8 cellular contexts compared by ENCODE assay signal in genomic region chr16:87487361-87487924, GRCh38. TPM values are rescaled to one million over a fixed set of nuclear protein-coding genes. Genes with fewer than 3 reads are reported as not detected.
DNase-seq lines count a peak whose midpoint lies in the region; ATAC-seq and TF ChIP-seq lines count a peak whose summit lies in the region.

No MANE protein-coding gene starts in this region.

- TF ChIP-seq CTCF in WTC11 (IDR thresholded peaks at IDR 0.05), result no peak

- H3K4me3 ChIP-seq in right cardiac atrium (ENCODE audit: low read length) (no peak overlapping the region), subcutaneous abdominal adipose tissue (ENCODE audit: low read depth in 1 of 5, low read length in 5 of 5) (peak overlapping the region in 4 of 5 donors; percentile 24 to 57 (median 32))

- H3K27me3 Mint-ChIP-seq in activated naive CD4-positive, alpha-beta T cell treated with anti-CD3 and anti-CD28 coated beads, Interleukin-2, amount 50 U/mL, for 24 hours, result no peaks in the 10 kb centered on the region
- no peaks in the 10 kb centered on the region for H3K27me3 Mint-ChIP-seq in WTC11 (ENCODE audit: low read depth)

- CTCF ChIA-PET in WTC11 (lab: Charles Lee), result interaction anchor here (0.6 to 1.7 kb wide), 4 partner anchors 26 to 98 kb away, joined by 3 to 8 read pairs (median 6); no protein-coding TSS in a partner anchor

- ATAC-seq in WTC11, result peak; percentile 83
- peak; percentile 44 to 66 for ATAC-seq in right cardiac atrium
- ATAC-seq in HG03108 (IDR thresholded peaks at IDR 0.05; ENCODE audit: unreplicated experiment), result no peak

- H3K4me3 Mint-ChIP-seq in activated naive CD4-positive, alpha-beta T cell treated with anti-CD3 and anti-CD28 coated beads, Interleukin-2, amount 50 U/mL, for 24 hours, result peak overlapping the region; percentile 68
- H3K4me3 Mint-ChIP-seq in WTC11, result peak overlapping the region; percentile 73

- H3K27ac ChIP-seq in right cardiac atrium (ENCODE audit: low read length) (peak overlapping the region; percentile 5), subcutaneous abdominal adipose tissue (ENCODE audit: low read depth, low read length) (no peak overlapping the region)

- no peaks in the 10 kb centered on the region for H3K9me3 Mint-ChIP-seq in activated naive CD4-positive, alpha-beta T cell treated with anti-CD3 and anti-CD28 coated beads, Interleukin-2, amount 50 U/mL, for 24 hours
- H3K9me3 Mint-ChIP-seq in WTC11, result no peaks in the 10 kb centered on the region

- POLR2A ChIA-PET in WTC11 (lab: Charles Lee), result no interaction called here

- peak overlapping the region in 1 of 5 donors; percentile 25 for H3K9ac ChIP-seq in subcutaneous abdominal adipose tissue (ENCODE audit: low read length in 5 of 5)

- DNase-seq in activated naive CD4-positive, alpha-beta T cell treated with Interleukin-2 at 50 U/mL for 16 hours, result no peak
- DNase-seq in WTC11 (ENCODE audit: low spot score) (peak; percentile 76), right cardiac atrium (peak in 2 of 3 donors; percentile 69 to 76), SW 1271 (lab: John Stamatoyannopoulos, UW) (no peak), NCI-H1092 treated with DMSO at 0.1 percent for 48 hours (lab: John Stamatoyannopoulos, UW) (no peak)

- intact Hi-C loops in right cardiac atrium (cut with DNase I), result loop anchor here in 1 of 4 donors (10.0 kb wide), 1 partner anchor 47 kb away; no protein-coding TSS in a partner anchor

- H3K27me3 ChIP-seq in right cardiac atrium (ENCODE audit: control insufficient read depth, insufficient read depth) (no peaks in the 10 kb centered on the region), subcutaneous abdominal adipose tissue (ENCODE audit: control insufficient read depth in 5 of 5, insufficient read depth in 4 of 5, low read length in 5 of 5) (no peaks in the 10 kb centered on the region)

- peak overlapping the region; percentile 32 for H3K27ac Mint-ChIP-seq in activated naive CD4-positive, alpha-beta T cell treated with anti-CD3 and anti-CD28 coated beads, Interleukin-2, amount 50 U/mL, for 24 hours
- H3K27ac Mint-ChIP-seq in WTC11, result peak overlapping the region; percentile 75; the same call in 1 of the 2 replicates

- H3K36me3 Mint-ChIP-seq in activated naive CD4-positive, alpha-beta T cell treated with anti-CD3 and anti-CD28 coated beads, Interleukin-2, amount 50 U/mL, for 24 hours, result peaks cover 3% of the 10 kb centered on the region
- no peaks in the 10 kb centered on the region for H3K36me3 Mint-ChIP-seq in WTC11

- H3K9me3 ChIP-seq in right cardiac atrium (ENCODE audit: control insufficient read depth, low read length) (no peaks in the 10 kb centered on the region), subcutaneous abdominal adipose tissue (ENCODE audit: control insufficient read depth in 5 of 5, low read length in 5 of 5) (no peaks in the 10 kb centered on the region)

- peaks cover 10% of the 10 kb centered on the region for H3K4me1 ChIP-seq in right cardiac atrium (ENCODE audit: control insufficient read depth, insufficient read depth, low read length)
- H3K4me1 ChIP-seq in subcutaneous abdominal adipose tissue (ENCODE audit: control insufficient read depth in 5 of 5, insufficient read depth in 5 of 5, low read length in 5 of 5), result peaks cover 12 to 62% (median 55%) of the 10 kb centered on the region in 5 donors

- no peaks in the 10 kb centered on the region for H3K36me3 ChIP-seq in subcutaneous abdominal adipose tissue (ENCODE audit: control insufficient read depth in 5 of 5, insufficient read depth in 5 of 5, low read length in 5 of 5)

- whole genome bisulfite sequencing in right cardiac atrium, result 44% methylated on average over 24 of the region's 24 CpGs

- H3K4me1 Mint-ChIP-seq in activated naive CD4-positive, alpha-beta T cell treated with anti-CD3 and anti-CD28 coated beads, Interleukin-2, amount 50 U/mL, for 24 hours, result peaks cover 85% of the 10 kb centered on the region
- H3K4me1 Mint-ChIP-seq in WTC11, result peaks cover 44% of the 10 kb centered on the region

TF ChIP-seq in WTC11, 78 proteins besides CTCF, POLR2A, EP300 and RAD21 (continues in another document):
- TF ChIP-seq, protein P1, sequence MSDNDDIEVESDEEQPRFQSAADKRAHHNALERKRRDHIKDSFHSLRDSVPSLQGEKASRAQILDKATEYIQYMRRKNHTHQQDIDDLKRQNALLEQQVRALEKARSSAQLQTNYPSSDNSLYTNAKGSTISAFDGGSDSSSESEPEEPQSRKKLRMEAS (CRISPR knock-in tag; IDR thresholded peaks at IDR 0.05), result peak; percentile 83; the same call in 1 of the 2 replicates
- TF ChIP-seq, protein P2, sequence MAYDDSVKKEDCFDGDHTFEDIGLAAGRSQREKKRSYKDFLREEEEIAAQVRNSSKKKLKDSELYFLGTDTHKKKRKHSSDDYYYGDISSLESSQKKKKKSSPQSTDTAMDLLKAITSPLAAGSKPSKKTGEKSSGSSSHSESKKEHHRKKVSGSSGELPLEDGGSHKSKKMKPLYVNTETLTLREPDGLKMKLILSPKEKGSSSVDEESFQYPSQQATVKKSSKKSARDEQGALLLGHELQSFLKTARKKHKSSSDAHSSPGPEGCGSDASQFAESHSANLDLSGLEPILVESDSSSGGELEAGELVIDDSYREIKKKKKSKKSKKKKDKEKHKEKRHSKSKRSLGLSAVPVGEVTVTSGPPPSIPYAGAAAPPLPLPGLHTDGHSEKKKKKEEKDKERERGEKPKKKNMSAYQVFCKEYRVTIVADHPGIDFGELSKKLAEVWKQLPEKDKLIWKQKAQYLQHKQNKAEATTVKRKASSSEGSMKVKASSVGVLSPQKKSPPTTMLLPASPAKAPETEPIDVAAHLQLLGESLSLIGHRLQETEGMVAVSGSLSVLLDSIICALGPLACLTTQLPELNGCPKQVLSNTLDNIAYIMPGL (CRISPR knock-in tag; IDR thresholded peaks at IDR 0.05), result no peak
- peak; percentile 64; the same call in 1 of the 2 replicates for TF ChIP-seq FOXP1 (CRISPR knock-in tag; IDR thresholded peaks at IDR 0.05; ENCODE audit: borderline replicate concordance)
- TF ChIP-seq, protein P3, sequence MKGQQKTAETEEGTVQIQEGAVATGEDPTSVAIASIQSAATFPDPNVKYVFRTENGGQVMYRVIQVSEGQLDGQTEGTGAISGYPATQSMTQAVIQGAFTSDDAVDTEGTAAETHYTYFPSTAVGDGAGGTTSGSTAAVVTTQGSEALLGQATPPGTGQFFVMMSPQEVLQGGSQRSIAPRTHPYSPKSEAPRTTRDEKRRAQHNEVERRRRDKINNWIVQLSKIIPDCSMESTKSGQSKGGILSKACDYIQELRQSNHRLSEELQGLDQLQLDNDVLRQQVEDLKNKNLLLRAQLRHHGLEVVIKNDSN (CRISPR knock-in tag; IDR thresholded peaks at IDR 0.05), result 0 out of 2 replicates have a peak, but pooled peaks have one; percentile 17
- TF ChIP-seq GRHL2 (CRISPR knock-in tag; IDR thresholded peaks at IDR 0.05; ENCODE audit: insufficient replicate concordance, severe bottlenecking), result no peak
- peak; percentile 51; the same call in 1 of the 2 replicates for TF ChIP-seq SP1 (CRISPR knock-in tag; conservative IDR thresholded peaks at IDR 0.05)
- TF ChIP-seq ZBTB43 (CRISPR knock-in tag; IDR thresholded peaks at IDR 0.05), result peak; percentile 46; the same call in 1 of the 2 replicates
- TF ChIP-seq MLX (CRISPR knock-in tag; IDR thresholded peaks at IDR 0.05), result no peak
- peak; percentile 32; the same call in 1 of the 2 replicates for TF ChIP-seq FOXK1 (CRISPR knock-in tag; IDR thresholded peaks at IDR 0.05)
- TF ChIP-seq, protein P4, sequence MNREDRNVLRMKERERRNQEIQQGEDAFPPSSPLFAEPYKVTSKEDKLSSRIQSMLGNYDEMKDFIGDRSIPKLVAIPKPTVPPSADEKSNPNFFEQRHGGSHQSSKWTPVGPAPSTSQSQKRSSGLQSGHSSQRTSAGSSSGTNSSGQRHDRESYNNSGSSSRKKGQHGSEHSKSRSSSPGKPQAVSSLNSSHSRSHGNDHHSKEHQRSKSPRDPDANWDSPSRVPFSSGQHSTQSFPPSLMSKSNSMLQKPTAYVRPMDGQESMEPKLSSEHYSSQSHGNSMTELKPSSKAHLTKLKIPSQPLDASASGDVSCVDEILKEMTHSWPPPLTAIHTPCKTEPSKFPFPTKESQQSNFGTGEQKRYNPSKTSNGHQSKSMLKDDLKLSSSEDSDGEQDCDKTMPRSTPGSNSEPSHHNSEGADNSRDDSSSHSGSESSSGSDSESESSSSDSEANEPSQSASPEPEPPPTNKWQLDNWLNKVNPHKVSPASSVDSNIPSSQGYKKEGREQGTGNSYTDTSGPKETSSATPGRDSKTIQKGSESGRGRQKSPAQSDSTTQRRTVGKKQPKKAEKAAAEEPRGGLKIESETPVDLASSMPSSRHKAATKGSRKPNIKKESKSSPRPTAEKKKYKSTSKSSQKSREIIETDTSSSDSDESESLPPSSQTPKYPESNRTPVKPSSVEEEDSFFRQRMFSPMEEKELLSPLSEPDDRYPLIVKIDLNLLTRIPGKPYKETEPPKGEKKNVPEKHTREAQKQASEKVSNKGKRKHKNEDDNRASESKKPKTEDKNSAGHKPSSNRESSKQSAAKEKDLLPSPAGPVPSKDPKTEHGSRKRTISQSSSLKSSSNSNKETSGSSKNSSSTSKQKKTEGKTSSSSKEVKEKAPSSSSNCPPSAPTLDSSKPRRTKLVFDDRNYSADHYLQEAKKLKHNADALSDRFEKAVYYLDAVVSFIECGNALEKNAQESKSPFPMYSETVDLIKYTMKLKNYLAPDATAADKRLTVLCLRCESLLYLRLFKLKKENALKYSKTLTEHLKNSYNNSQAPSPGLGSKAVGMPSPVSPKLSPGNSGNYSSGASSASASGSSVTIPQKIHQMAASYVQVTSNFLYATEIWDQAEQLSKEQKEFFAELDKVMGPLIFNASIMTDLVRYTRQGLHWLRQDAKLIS (CRISPR knock-in tag; IDR thresholded peaks at IDR 0.05; ENCODE audit: borderline replicate concordance), result no peak
- peak; percentile 100 for TF ChIP-seq ZNF121 (CRISPR knock-in tag; IDR thresholded peaks at IDR 0.05)

RNA-seq across cellular contexts. Expression of gene ZCCHC14, which starts 5.4 kb away (rescaled TPM):
- total RNA-seq in WTC11 (2021) (30.6 to 33.8 TPM (median 30.9 TPM) in 3 replicates), right cardiac atrium (10 to 100 TPM; 21.9 to 29.4 (median 23.0) TPM)
- polyA plus RNA-seq in right cardiac atrium, result 11.1 TPM

Comparison
In these comparisons a context has a peak if more than half of its experiments do, and no peak if none do; other contexts are left out.
1. DNase-seq: peak in WTC11 (single experiment) and right cardiac atrium (2 of 3); none in activated naive CD4-positive, alpha-beta T cell treated with Interleukin-2 at 50 U/mL for 16 hours (single experiment), SW 1271 (0 of 2) and NCI-H1092 treated with DMSO at 0.1 percent for 48 hours (single experiment).